Comparison of ENCODE assay signal across 11 cellular contexts in genomic region chr1:234924450-234925355, GRCh38.
A peak's percentile ranks its signal among the peaks of the same experiment; 100 is the strongest.
DNase-seq lines count a peak whose midpoint lies in the region; ATAC-seq and TF ChIP-seq lines count a peak whose summit lies in the region.
"Had no signal": no experiment of that assay in that cellular context is flagged by ENCODE, and none has a peak within 500 bp of the region (broad histone marks: within the 10 kb centered on the region; RNA-seq: fewer than 3 reads in every experiment).

No MANE protein-coding gene starts in this region.

- peak overlapping the region; percentile 80 to 94 for H3K27ac Mint-ChIP-seq in effector memory CD8-positive, alpha-beta T cell
- H3K27ac Mint-ChIP-seq in nephron progenitor cell = peak overlapping the region; percentile 40
- H3K27ac Mint-ChIP-seq: GM23338 had no signal

- H3K27me3 Mint-ChIP-seq in effector memory CD8-positive, alpha-beta T cell = no peaks in the 10 kb centered on the region
- H3K27me3 Mint-ChIP-seq in nephron progenitor cell (ENCODE audit: low read depth, poor library complexity) = peaks cover 3% of the 10 kb centered on the region

- 80% methylated on average over 17 of the region's 17 CpGs for WGBS in right cardiac atrium

- peaks cover 15% of the 10 kb centered on the region for H3K36me3 Mint-ChIP-seq in effector memory CD8-positive, alpha-beta T cell (ENCODE audit: insufficient read depth)
- no peaks in the 10 kb centered on the region for H3K36me3 Mint-ChIP-seq in nephron progenitor cell (ENCODE audit: low read depth)

- H3K9me3 ChIP-seq in right cardiac atrium (ENCODE audit: control insufficient read depth, low read length) = no peaks in the 10 kb centered on the region

- ATAC-seq in right cardiac atrium = no peak
- ATAC-seq in effector memory CD8-positive, alpha-beta T cell (replicated peaks) = peak; percentile 63
- ATAC-seq in omental fat pad (ENCODE audit: low FRiP score) = no peak

- peak overlapping the region; percentile 7 to 40 for H3K4me3 Mint-ChIP-seq in effector memory CD8-positive, alpha-beta T cell
- H3K4me3 Mint-ChIP-seq in nephron progenitor cell = no peak overlapping the region
- H3K4me3 Mint-ChIP-seq: GM23338 had no signal

- H3K27ac ChIP-seq in right cardiac atrium (ENCODE audit: low read length) = peak overlapping the region; percentile 49
- H3K27ac ChIP-seq: HL-60 had no signal

- H3K4me3 ChIP-seq in right cardiac atrium (ENCODE audit: low read length) = no peak overlapping the region
- H3K4me3 ChIP-seq: GM23338 had no signal

- H3K4me1 ChIP-seq in right cardiac atrium (ENCODE audit: control insufficient read depth, insufficient read depth, low read length) = peaks cover 15% of the 10 kb centered on the region

- H3K27me3 ChIP-seq in right cardiac atrium (ENCODE audit: control insufficient read depth, insufficient read depth) = no peaks in the 10 kb centered on the region

- H3K9me3 Mint-ChIP-seq in effector memory CD8-positive, alpha-beta T cell = no peaks in the 10 kb centered on the region
- H3K9me3 Mint-ChIP-seq in nephron progenitor cell = peaks cover 21% of the 10 kb centered on the region
- H3K9me3 Mint-ChIP-seq: GM23338 had no signal

- no peak for TF ChIP-seq CTCF in nephron progenitor cell (IDR thresholded peaks at IDR 0.05)
- TF ChIP-seq CTCF in omental fat pad (IDR thresholded peaks at IDR 0.05) = no peak

- DNase-seq in right cardiac atrium (no peak), cardiac septum (ENCODE audit: low spot score) (no peak), nephron progenitor cell (no peak), omental fat pad (ENCODE audit: low spot score) (no peak), cerebellar nuclear complex (lab: John Stamatoyannopoulos, UW) (no peak), iPS-NIHi7 (ENCODE audit: extremely low spot score) (no peak), NCI-H2171 (lab: John Stamatoyannopoulos, UW) (no peak)
- no peak for DNase-seq in effector memory CD8-positive, alpha-beta T cell
- DNase-seq: activated gamma-delta T cell treated with Interleukin-2 at 50 U/mL for 16 hours had no signal

- intact Hi-C loops in right cardiac atrium (cut with DNase I) = loop anchor here in 1 of 4 donors (5.0 kb wide), 1 partner anchor 38 kb away; no protein-coding TSS in a partner anchor
- intact Hi-C loops in cardiac septum (cut with DNase I) = no loop called here

- H3K4me1 Mint-ChIP-seq in effector memory CD8-positive, alpha-beta T cell (ENCODE audit: low read depth in 2 of 2) = peaks cover 27 to 40% of the 10 kb centered on the region in 2 donors
- peaks cover 61% of the 10 kb centered on the region for H3K4me1 Mint-ChIP-seq in nephron progenitor cell
